Comparison of ENCODE assay signal across 19 cellular contexts in genomic region chr11:76624515-76625379, GRCh38. TPM values are rescaled to one million over a fixed set of nuclear protein-coding genes. Genes with fewer than 3 reads are reported as not detected.
DNase-seq lines count a peak whose midpoint lies in the region; ATAC-seq and TF ChIP-seq lines count a peak whose summit lies in the region.
"Had no signal": no experiment of that assay in that cellular context is flagged by ENCODE, and none has a peak within 500 bp of the region (broad histone marks: within the 10 kb centered on the region; RNA-seq: fewer than 3 reads in every experiment).

No MANE protein-coding gene starts in this region.

- H3K4me3 ChIP-seq in right atrium auricular region = no peak overlapping the region

- no peaks in the 10 kb centered on the region for H3K36me3 ChIP-seq in right atrium auricular region

- peaks cover 0 to 16% of the 10 kb centered on the region in 2 donors for H3K4me1 ChIP-seq in right atrium auricular region

- ATAC-seq in left cardiac atrium = no peak
- ATAC-seq: left colon, sciatic nerve, WTC11 had no signal

- H3K9me3 ChIP-seq in right atrium auricular region = peaks cover 0 to 9% of the 10 kb centered on the region in 2 donors

- no peak for TF ChIP-seq CTCF in right atrium auricular region (IDR thresholded peaks at IDR 0.05)

- H3K27ac ChIP-seq in right atrium auricular region = no peak overlapping the region

- H3K27me3 ChIP-seq in right atrium auricular region = no peaks in the 10 kb centered on the region

- DNase-seq in right atrium auricular region (ENCODE audit: low spot score) (peak; percentile 46), left cardiac atrium (no peak), amniotic epithelial cell (ENCODE audit: low read depth) (peak; percentile 62), mesenteric fat pad (ENCODE audit: low spot score) (peak; percentile 84), ureter (ENCODE audit: low spot score) (peak; percentile 40), NCI-H2196 treated with DMSO at 0.1 percent for 48 hours (lab: John Stamatoyannopoulos, UW; ENCODE audit: unreplicated experiment) (no peak), GDM1 (lab: John Stamatoyannopoulos, UW) (no peak), dedifferentiated amniotic fluid mesenchymal stem cell (ENCODE audit: extremely low spot score) (no peak)
- DNase-seq: activated effector memory CD4-positive, alpha-beta T cell treated with Interleukin-2 at 50 U/mL for 16 hours; anterior cingulate cortex; EL; left colon; NCI-H1092 treated with DMSO at 0.1 percent for 48 hours; NCI-H524 treated with DMSO at 0.1 percent for 48 hours; SIG-M5; stimulated activated CD4-positive, alpha-beta T cell treated with anti-CD3 and anti-CD28 coated beads, Interleukin-2, amount 100 ng/mL, for 24 hours; T-helper 2 cell had no signal

- intact Hi-C loops in left cardiac atrium (cut with DNase I) = no loop called here

RNA-seq across cellular contexts. Expression of gene LRRC32, which starts 45.8 kb away (rescaled TPM):
- total RNA-seq in right atrium auricular region (10 to 100 TPM; 37.9 to 56.0 TPM), left cardiac atrium (10 to 100 TPM; 43.8 to 88.2 TPM), mesenteric fat pad (136 TPM), ureter (83.7 TPM)

Comparison
In these comparisons a context has a peak if more than half of its experiments do, and no peak if none do; other contexts are left out.
1. DNase-seq: peak in right atrium auricular region (single experiment), amniotic epithelial cell (single experiment), mesenteric fat pad (single experiment) and ureter (single experiment); none in left cardiac atrium (single experiment), NCI-H2196 treated with DMSO at 0.1 percent for 48 hours (single experiment), GDM1 (single experiment) and dedifferentiated amniotic fluid mesenchymal stem cell (single experiment).